Comparison of ENCODE assay signal across 10 cellular contexts in genomic region chr12:49231881-49232650, GRCh38. TPM values are rescaled to one million over a fixed set of nuclear protein-coding genes. Genes with fewer than 3 reads are reported as not detected.
DNase-seq lines count a peak whose midpoint lies in the region; ATAC-seq and TF ChIP-seq lines count a peak whose summit lies in the region.
"Had no signal": no experiment of that assay in that cellular context is flagged by ENCODE, and none has a peak within 500 bp of the region (broad histone marks: within the 10 kb centered on the region; RNA-seq: fewer than 3 reads in every experiment).

No MANE protein-coding gene starts in this region.

- H3K36me3 ChIP-seq in SK-N-MC (ENCODE audit: insufficient read depth, low read length) (no peaks in the 10 kb centered on the region), right lobe of liver (no peaks in the 10 kb centered on the region), testis (ENCODE audit: low read depth, missing control alignments) (no peaks in the 10 kb centered on the region)

- H3K4me1 ChIP-seq in right lobe of liver (no peaks in the 10 kb centered on the region), testis (peaks cover 54% of the 10 kb centered on the region)

- H3K27ac ChIP-seq in SK-N-MC (no peak overlapping the region), right lobe of liver (peak overlapping the region in 2 of 3 donors; percentile 89 to 92), testis (peak overlapping the region; percentile 92 to 97)
- H3K27ac ChIP-seq: A549 had no signal

- no peaks in the 10 kb centered on the region for H3K27me3 ChIP-seq in right lobe of liver
- no peaks in the 10 kb centered on the region for H3K27me3 ChIP-seq in testis

- peak overlapping the region; percentile 45 for H3K9ac ChIP-seq in SK-N-MC (ENCODE audit: insufficient read length)

- H3K9me3 ChIP-seq in SK-N-MC (ENCODE audit: low read depth, low read length) (no peaks in the 10 kb centered on the region), right lobe of liver (no peaks in the 10 kb centered on the region), testis (no peaks in the 10 kb centered on the region)
- H3K9me3 ChIP-seq: A549 had no signal

- TF ChIP-seq CTCF in right lobe of liver (IDR thresholded peaks at IDR 0.05): no peak
- TF ChIP-seq CTCF in testis (IDR thresholded peaks at IDR 0.05): no peak

- no peak for ATAC-seq in right lobe of liver
- ATAC-seq in GM18858 (IDR thresholded peaks at IDR 0.05; ENCODE audit: unreplicated experiment): no peak
- ATAC-seq: A549 had no signal

- 80% methylated on average over 8 of the region's 9 CpGs for WGBS in right lobe of liver (ENCODE audit: insufficient coverage, low coverage, low lambda C conversion rate, missing lambda C conversion rate)
- 43 to 49% methylated on average over 9 of the region's 9 CpGs for WGBS in testis, 2 donors

- no peak overlapping the region for H3K4me3 ChIP-seq in SK-N-MC
- no peak overlapping the region for H3K4me3 ChIP-seq in right lobe of liver
- H3K4me3 ChIP-seq in testis: no peak overlapping the region
- H3K4me3 ChIP-seq: A549 had no signal

- peak; percentile 74 to 92 (median 90) for DNase-seq in NCI-H1417 (lab: John Stamatoyannopoulos, UW)
- DNase-seq in NCI-H1417 treated with DMSO at 0.1 percent for 48 hours (lab: John Stamatoyannopoulos, UW): no peak
- no peak for DNase-seq in SK-N-MC (ENCODE audit: low read depth, low spot score)
- DNase-seq in right lobe of liver: no peak
- DNase-seq in testis: peak; percentile 49
- DNase-seq in stimulated activated CD4-positive, alpha-beta T cell treated with anti-CD3 and anti-CD28 coated beads, Interleukin-1b, Interleukin-23, amount 100 ng/mL, for 48 hours: no peak
- no peak for DNase-seq in activated CD4-positive, alpha-beta T cell treated with anti-CD3 and anti-CD28 coated beads, Interleukin-2, amount 50 U/mL, for 4 hours
- DNase-seq: activated CD4-positive, alpha-beta T cell treated with anti-CD3 and anti-CD28 coated beads, Interleukin-2, amount 10 ng/mL, durations not matched to agents 7 days and 5 days had no signal

- intact Hi-C loops in right lobe of liver (cut with DNase I): no loop called here
- intact Hi-C loops in testis (cut with DNase I; ENCODE audit: low total_unique reads): loop anchor here (5.0 kb wide), 2 partner anchors 45 to 100 kb away; partner anchors contain the start of genes TUBA1A and TUBA1B

- TF ChIP-seq POLR2A in right lobe of liver (IDR thresholded peaks at IDR 0.05) (no peak), testis (IDR thresholded peaks at IDR 0.05) (no peak)

RNA-seq across cellular contexts. Expression of gene TUBA1C, which starts 32.8 kb away (rescaled TPM):
- 100 to 1,000 TPM in 2 of 6 experiments, 10 to 100 TPM in 4; 40.6 to 224 (median 68.7) TPM for total RNA-seq in right lobe of liver
- 10 to 100 TPM; 72.5 to 78.2 TPM for total RNA-seq in testis
- polyA plus RNA-seq in testis (ENCODE audit: insufficient read depth, low read depth, low replicate concordance): 128 TPM

RNA-seq across cellular contexts. Expression of gene TUBA1A, which starts 43.2 kb away (rescaled TPM):
- total RNA-seq in right lobe of liver (10 to 100 TPM in 2 of 6 experiments, 1 to 10 TPM in 4; 3.8 to 18.9 (median 5.8) TPM), testis (100 to 1,000 TPM; 156 to 269 TPM)
- 282 TPM for polyA plus RNA-seq in testis (ENCODE audit: insufficient read depth, low read depth, low replicate concordance)

Comparison
In these comparisons a context has a peak if more than half of its experiments do, and no peak if none do; other contexts are left out.
1. DNase-seq: peak in NCI-H1417 (3 of 3) and testis (single experiment); none in NCI-H1417 treated with DMSO at 0.1 percent for 48 hours (single experiment), SK-N-MC (single experiment), right lobe of liver (0 of 3), stimulated activated CD4-positive, alpha-beta T cell treated with anti-CD3 and anti-CD28 coated beads, Interleukin-1b, Interleukin-23, amount 100 ng/mL, for 48 hours (single experiment) and activated CD4-positive, alpha-beta T cell treated with anti-CD3 and anti-CD28 coated beads, Interleukin-2, amount 50 U/mL, for 4 hours (0 of 2).
2. RNA of gene TUBA1A, which starts 43.2 kb away (total RNA-seq): 156 to 269 TPM in testis; 3.8 to 18.9 TPM in right lobe of liver; every median in the first group is over 4 times any median in the second.